In the genomic region with DNA sequence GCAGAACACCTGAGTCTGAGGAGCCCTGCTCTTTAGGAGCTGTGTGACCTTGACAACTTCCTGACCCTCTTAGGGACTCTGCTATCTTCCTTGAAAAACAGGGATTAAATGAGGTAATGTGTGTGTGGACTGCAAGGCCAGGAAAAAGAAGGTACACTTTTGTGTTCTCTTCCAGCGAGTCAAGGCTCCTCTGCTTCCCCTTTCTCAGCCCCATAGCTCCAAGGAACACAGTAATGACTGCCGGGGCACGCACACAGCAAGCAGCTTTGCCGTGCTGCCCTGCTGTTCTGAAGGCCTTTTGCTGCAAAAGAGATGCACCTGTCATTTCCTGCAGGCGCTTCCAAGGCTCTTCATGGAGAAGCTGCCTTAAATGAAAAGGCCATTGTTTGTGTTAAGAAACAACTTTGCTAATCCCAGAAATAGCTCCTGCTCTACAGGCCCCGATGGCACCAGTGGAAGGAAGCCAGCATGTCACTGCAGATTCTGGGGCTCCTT, we compare ENCODE assay signal across 2 cellular contexts.
TF ChIP-seq lines count a peak whose summit lies in the region.

No MANE protein-coding gene starts in this region.

TF ChIP-seq in IMR-90, 13 proteins besides CTCF, POLR2A, EP300 and RAD21:
- TF ChIP-seq MXI1 (IDR thresholded peaks at IDR 0.05; ENCODE audit: borderline replicate concordance, low read depth, low read length) (no peak), NFE2L2 (IDR thresholded peaks at IDR 0.05; ENCODE audit: low read depth, low read length) (no peak), CEBPB (IDR thresholded peaks at IDR 0.05; ENCODE audit: low read depth, low read length) (no peak), RCOR1 (IDR thresholded peaks at IDR 0.05; ENCODE audit: insufficient replicate concordance, low read length) (no peak), MAFK (IDR thresholded peaks at IDR 0.05; ENCODE audit: low read depth, low read length) (no peak), CHD1 (IDR thresholded peaks at IDR 0.05; ENCODE audit: low read depth, low read length) (no peak), FOS (IDR thresholded peaks at IDR 0.05; ENCODE audit: low read depth, low read length) (no peak), MAZ (IDR thresholded peaks at IDR 0.05; ENCODE audit: borderline replicate concordance, low read depth, low read length) (no peak), SMC3 (IDR thresholded peaks at IDR 0.05; ENCODE audit: low read depth, low read length) (no peak)
- TF ChIP-seq, protein P1, sequence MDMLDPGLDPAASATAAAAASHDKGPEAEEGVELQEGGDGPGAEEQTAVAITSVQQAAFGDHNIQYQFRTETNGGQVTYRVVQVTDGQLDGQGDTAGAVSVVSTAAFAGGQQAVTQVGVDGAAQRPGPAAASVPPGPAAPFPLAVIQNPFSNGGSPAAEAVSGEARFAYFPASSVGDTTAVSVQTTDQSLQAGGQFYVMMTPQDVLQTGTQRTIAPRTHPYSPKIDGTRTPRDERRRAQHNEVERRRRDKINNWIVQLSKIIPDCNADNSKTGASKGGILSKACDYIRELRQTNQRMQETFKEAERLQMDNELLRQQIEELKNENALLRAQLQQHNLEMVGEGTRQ (IDR thresholded peaks at IDR 0.05; ENCODE audit: low read depth, low read length): no peak
- TF ChIP-seq, protein P2, sequence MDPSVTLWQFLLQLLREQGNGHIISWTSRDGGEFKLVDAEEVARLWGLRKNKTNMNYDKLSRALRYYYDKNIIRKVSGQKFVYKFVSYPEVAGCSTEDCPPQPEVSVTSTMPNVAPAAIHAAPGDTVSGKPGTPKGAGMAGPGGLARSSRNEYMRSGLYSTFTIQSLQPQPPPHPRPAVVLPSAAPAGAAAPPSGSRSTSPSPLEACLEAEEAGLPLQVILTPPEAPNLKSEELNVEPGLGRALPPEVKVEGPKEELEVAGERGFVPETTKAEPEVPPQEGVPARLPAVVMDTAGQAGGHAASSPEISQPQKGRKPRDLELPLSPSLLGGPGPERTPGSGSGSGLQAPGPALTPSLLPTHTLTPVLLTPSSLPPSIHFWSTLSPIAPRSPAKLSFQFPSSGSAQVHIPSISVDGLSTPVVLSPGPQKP (IDR thresholded peaks at IDR 0.05; ENCODE audit: borderline replicate concordance, low read depth, low read length): no peak
TF ChIP-seq in IMR-90: peak in this region for 0.

TF ChIP-seq in H1, 55 proteins besides CTCF, POLR2A, EP300 and RAD21:
- TF ChIP-seq SIN3A (conservative IDR thresholded peaks at IDR 0.05 in 1 of 2, IDR thresholded peaks at IDR 0.05 in 1 of 2; ENCODE audit: low read depth in 1 of 2, low read length in 2 of 2) (no peak), BRCA1 (IDR thresholded peaks at IDR 0.05; ENCODE audit: low read depth, low read length) (no peak), CEBPB (IDR thresholded peaks at IDR 0.05; ENCODE audit: low read depth, low read length) (no peak)
